Comparison of ENCODE assay signal across 8 cellular contexts in genomic region chr5:134003957-134004625, GRCh38. TPM values are rescaled to one million over a fixed set of nuclear protein-coding genes. Genes with fewer than 3 reads are reported as not detected.
DNase-seq lines count a peak whose midpoint lies in the region; ATAC-seq and TF ChIP-seq lines count a peak whose summit lies in the region.

No MANE protein-coding gene starts in this region.

- H3K4me1 Mint-ChIP-seq in activated CD8-positive, alpha-beta T cell treated with anti-CD3 and anti-CD28 coated beads, Interleukin-2, amount 10 ng/mL, durations not matched to agents 7 days and 5 days (ENCODE audit: low read depth): peaks cover 52% of the 10 kb centered on the region
- peaks cover 38% of the 10 kb centered on the region for H3K4me1 Mint-ChIP-seq in endothelial cell (ENCODE audit: unreplicated experiment)

- no peaks in the 10 kb centered on the region for H3K9me3 ChIP-seq in mononuclear cell (ENCODE audit: low read depth, low read length)

- peaks cover 8% of the 10 kb centered on the region for H3K27me3 ChIP-seq in mononuclear cell (ENCODE audit: insufficient read depth, low read length)

- DNase-seq in EH (ENCODE audit: low read depth) (peak; percentile 48), HuH-7.5 (ENCODE audit: low spot score) (peak; percentile 49), endothelial cell (ENCODE audit: low spot score) (no peak)
- DNase-seq in activated CD8-positive, alpha-beta T cell treated with anti-CD3 and anti-CD28 coated beads, Interleukin-2, amount 10 ng/mL, durations not matched to agents 7 days and 5 days: peak; percentile 58
- peak; percentile 16 for DNase-seq in stimulated activated CD8-positive, alpha-beta memory T cell treated with anti-CD3 and anti-CD28 coated beads, Interleukin-7, amount 100 ng/mL, for 24 hours (ENCODE audit: low read depth)

- H3K27ac Mint-ChIP-seq in activated CD8-positive, alpha-beta T cell treated with anti-CD3 and anti-CD28 coated beads, Interleukin-2, amount 10 ng/mL, durations not matched to agents 7 days and 5 days: peak overlapping the region; percentile 98
- H3K27ac Mint-ChIP-seq in endothelial cell (ENCODE audit: unreplicated experiment): peak overlapping the region; percentile 80

- CTCF ChIA-PET in activated CD8-positive, alpha-beta T cell treated with anti-CD3 and anti-CD28 coated beads, Interleukin-2, amount 10 ng/mL, durations not matched to agents 7 days and 5 days (lab: Charles Lee): interaction anchor here (1.4 to 4.4 kb wide), 6 partner anchors 7 to 136 kb away, joined by 3 to 38 read pairs (median 6); no protein-coding TSS in a partner anchor

- POLR2A ChIA-PET in activated CD8-positive, alpha-beta T cell treated with anti-CD3 and anti-CD28 coated beads, Interleukin-2, amount 10 ng/mL, durations not matched to agents 7 days and 5 days (lab: Charles Lee): interaction anchor here (0.6 to 1.4 kb wide), 6 partner anchors 9 to 221 kb away, joined by 3 to 4 read pairs (median 4); partner anchors contain the start of genes PPP2CA and SKP1

- peak overlapping the region; percentile 78 for H3K4me3 ChIP-seq in mononuclear cell (ENCODE audit: low read length)

- peak; percentile 34 for ATAC-seq in GM21447 (IDR thresholded peaks at IDR 0.05; ENCODE audit: unreplicated experiment)
- ATAC-seq in activated CD8-positive, alpha-beta T cell treated with anti-CD3 and anti-CD28 coated beads, Interleukin-2, amount 10 ng/mL, durations not matched to agents 7 days and 5 days: peak; percentile 23
- ATAC-seq in GM18870 (IDR thresholded peaks at IDR 0.05; ENCODE audit: unreplicated experiment): no peak

- peaks cover 37% of the 10 kb centered on the region for H3K36me3 Mint-ChIP-seq in activated CD8-positive, alpha-beta T cell treated with anti-CD3 and anti-CD28 coated beads, Interleukin-2, amount 10 ng/mL, durations not matched to agents 7 days and 5 days (ENCODE audit: low read depth)
- H3K36me3 Mint-ChIP-seq in endothelial cell (ENCODE audit: low read depth, unreplicated experiment): peaks cover 6% of the 10 kb centered on the region

- no peak for TF ChIP-seq CTCF in endothelial cell (IDR thresholded peaks at IDR 0.05; ENCODE audit: unreplicated experiment)

- H3K9me3 Mint-ChIP-seq in activated CD8-positive, alpha-beta T cell treated with anti-CD3 and anti-CD28 coated beads, Interleukin-2, amount 10 ng/mL, durations not matched to agents 7 days and 5 days (ENCODE audit: insufficient read depth): no peaks in the 10 kb centered on the region
- H3K9me3 Mint-ChIP-seq in endothelial cell (ENCODE audit: unreplicated experiment): no peaks in the 10 kb centered on the region

- H3K4me3 Mint-ChIP-seq in activated CD8-positive, alpha-beta T cell treated with anti-CD3 and anti-CD28 coated beads, Interleukin-2, amount 10 ng/mL, durations not matched to agents 7 days and 5 days: peak overlapping the region; percentile 92
- H3K4me3 Mint-ChIP-seq in endothelial cell (ENCODE audit: unreplicated experiment): peak overlapping the region; percentile 94

- H3K27me3 Mint-ChIP-seq in activated CD8-positive, alpha-beta T cell treated with anti-CD3 and anti-CD28 coated beads, Interleukin-2, amount 10 ng/mL, durations not matched to agents 7 days and 5 days (ENCODE audit: low read depth): no peaks in the 10 kb centered on the region
- H3K27me3 Mint-ChIP-seq in endothelial cell (ENCODE audit: unreplicated experiment): peaks cover 15% of the 10 kb centered on the region

- H3K4me1 ChIP-seq in mononuclear cell (ENCODE audit: insufficient read depth, low read length): peaks cover 40% of the 10 kb centered on the region

RNA-seq across cellular contexts. Expression of gene VDAC1, which starts 0.7 kb away (rescaled TPM):
- total RNA-seq in activated CD8-positive, alpha-beta T cell treated with anti-CD3 and anti-CD28 coated beads, Interleukin-2, amount 10 ng/mL, durations not matched to agents 7 days and 5 days: 100 to 1,000 TPM; 250 to 259 TPM
- total RNA-seq in endothelial cell (ENCODE audit: unreplicated experiment): 165 TPM
- total RNA-seq in mononuclear cell: 94.9 TPM

RNA-seq across cellular contexts. Expression of gene C5orf15, which starts 35.7 kb away (rescaled TPM):
- 10 to 100 TPM; 19.2 to 21.3 TPM for total RNA-seq in activated CD8-positive, alpha-beta T cell treated with anti-CD3 and anti-CD28 coated beads, Interleukin-2, amount 10 ng/mL, durations not matched to agents 7 days and 5 days
- total RNA-seq in endothelial cell (ENCODE audit: unreplicated experiment) (35.5 TPM), mononuclear cell (26.6 TPM)
